ENCODE assay signal across 17 cellular contexts in the genomic region with DNA sequence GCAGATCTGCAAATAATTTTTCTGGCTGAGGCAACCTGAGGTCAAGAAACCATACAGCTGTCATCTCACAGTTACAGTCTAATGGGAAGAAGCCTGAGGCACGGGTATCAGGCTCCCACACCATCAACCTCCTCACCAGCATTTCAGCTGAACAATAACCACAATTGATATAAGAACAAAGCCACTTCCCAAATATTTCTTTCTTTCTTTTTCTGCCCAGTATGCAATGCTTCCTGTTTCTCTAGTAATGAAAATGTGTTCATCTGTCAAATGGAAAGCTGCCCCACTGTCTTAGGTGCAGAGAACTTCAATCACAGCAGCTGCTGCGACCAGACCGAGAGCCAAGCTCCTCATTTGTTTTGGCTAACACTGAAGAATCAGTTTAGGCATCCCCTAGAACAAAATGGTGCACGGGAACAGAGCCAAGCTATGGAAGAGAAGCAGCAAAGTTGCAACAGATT.
DNase-seq lines count a peak whose midpoint lies in the region; FAIRE-seq and TF ChIP-seq lines count a peak whose summit lies in the region.
"Had no signal": no experiment of that assay in that cellular context is flagged by ENCODE, and none has a peak within 500 bp of the region (broad histone marks: within the 10 kb centered on the region; RNA-seq: fewer than 3 reads in every experiment).

No MANE protein-coding gene starts in this region.

- POLR2A ChIA-PET in endothelial cell of umbilical vein (lab: Charles Lee) (no interaction called here), A673 (lab: Charles Lee; ENCODE audit: low non-redundant PET) (no interaction called here)

- no peak overlapping the region for H3K4me2 ChIP-seq in endothelial cell of umbilical vein (ENCODE audit: insufficient read depth, low read length)

- no peaks in the 10 kb centered on the region for H3K36me3 Mint-ChIP-seq in endodermal cell (ENCODE audit: low read depth)
- H3K36me3 Mint-ChIP-seq: activated CD4-positive, alpha-beta memory T cell treated with anti-CD3 and anti-CD28 coated beads for 36 hours; mesothelial cell of epicardium; T-cell had no signal

- CTCF ChIA-PET in endothelial cell of umbilical vein (lab: Charles Lee) = no interaction called here
- CTCF ChIA-PET in A673 (lab: Charles Lee) = interaction anchor here (0.5 to 0.6 kb wide), 2 partner anchors 29 to 338 kb away, joined by 4 to 8 read pairs; no protein-coding TSS in a partner anchor

- no peaks in the 10 kb centered on the region for H3K9me3 ChIP-seq in endothelial cell of umbilical vein (replicated peaks; ENCODE audit: control insufficient read depth, insufficient read depth, low read length)
- no peaks in the 10 kb centered on the region for H3K9me3 ChIP-seq in endodermal cell (ENCODE audit: control insufficient read depth, low read length)
- H3K9me3 ChIP-seq in A673 (ENCODE audit: low read depth, low read length, poor library complexity, severe bottlenecking) = no peaks in the 10 kb centered on the region

- H4K20me1 ChIP-seq in endothelial cell of umbilical vein (replicated peaks; ENCODE audit: control insufficient read depth, extremely low read depth, insufficient read depth, low read length) = no peaks in the 10 kb centered on the region

- H3K27me3 Mint-ChIP-seq in endodermal cell (ENCODE audit: insufficient read depth) = no peaks in the 10 kb centered on the region
- H3K27me3 Mint-ChIP-seq: activated CD4-positive, alpha-beta memory T cell treated with anti-CD3 and anti-CD28 coated beads for 36 hours had no signal

- H3K27ac Mint-ChIP-seq in endodermal cell = no peak overlapping the region
- H3K27ac Mint-ChIP-seq: activated CD4-positive, alpha-beta memory T cell treated with anti-CD3 and anti-CD28 coated beads for 36 hours; mesothelial cell of epicardium; T-cell had no signal

- no peaks in the 10 kb centered on the region for H3K9me3 Mint-ChIP-seq in endodermal cell
- H3K9me3 Mint-ChIP-seq: activated CD4-positive, alpha-beta memory T cell treated with anti-CD3 and anti-CD28 coated beads for 36 hours had no signal

- H2AFZ ChIP-seq in ACC112 (ENCODE audit: low read length, unreplicated experiment) (peak overlapping the region; percentile 37), endothelial cell of umbilical vein (ENCODE audit: low read depth, low read length) (no peak overlapping the region)

- dilution Hi-C loops in endothelial cell of umbilical vein (cut with MboI; ENCODE audit: extremely low pct_ligation_motif_present, low sequenced_read_pairs) = no loop called here

- H3K27ac ChIP-seq in ACC112 (ENCODE audit: low read depth, low read length) (no peak overlapping the region), endothelial cell of umbilical vein (ENCODE audit: insufficient read depth, low read depth, low read length) (no peak overlapping the region), endodermal cell (ENCODE audit: low read depth, low read length) (no peak overlapping the region), A673 (ENCODE audit: low read depth, low read length, poor library complexity, severe bottlenecking) (no peak overlapping the region)

- H3K4me3 Mint-ChIP-seq in endodermal cell = no peak overlapping the region
- H3K4me3 Mint-ChIP-seq: activated CD4-positive, alpha-beta memory T cell treated with anti-CD3 and anti-CD28 coated beads for 36 hours; mesothelial cell of epicardium; T-cell had no signal

- WGBS in endodermal cell (ENCODE audit: insufficient coverage in 1 of 2, insufficient read length in 1 of 2), 2 experiments = 80 to 90% methylated on average over 3 to 4 of the region's 4 CpGs

- H3K4me1 Mint-ChIP-seq in endodermal cell = peaks cover 4% of the 10 kb centered on the region
- H3K4me1 Mint-ChIP-seq: T-cell had no signal

- no peak overlapping the region for H3K4me3 ChIP-seq in ACC112 (ENCODE audit: low read depth, low read length)
- H3K4me3 ChIP-seq in endothelial cell of umbilical vein (replicated peaks in 1 of 3; ENCODE audit: insufficient read depth in 1 of 3, low read depth in 1 of 3, low read length in 3 of 3) = no peak overlapping the region
- no peak overlapping the region for H3K4me3 ChIP-seq in endodermal cell (ENCODE audit: low read length)
- H3K4me3 ChIP-seq in A673 (ENCODE audit: low read depth, low read length, poor library complexity, severe bottlenecking) = no peak overlapping the region

- BruUV-seq in endothelial cell of umbilical vein (replicated peaks; lab: Mats Ljungman, UMichigan) (no TSS peak), A673 (replicated peaks; lab: Mats Ljungman, UMichigan) (no TSS peak)

- H3K4me1 ChIP-seq in ACC112 (ENCODE audit: control insufficient read depth, insufficient read depth, low read length, unreplicated experiment) = no peaks in the 10 kb centered on the region
- H3K4me1 ChIP-seq in endothelial cell of umbilical vein (ENCODE audit: control insufficient read depth, extremely low read depth, insufficient read depth, low read length) = no peaks in the 10 kb centered on the region
- H3K4me1 ChIP-seq in endodermal cell (ENCODE audit: control insufficient read depth, insufficient read depth, low read length) = no peaks in the 10 kb centered on the region
- no peaks in the 10 kb centered on the region for H3K4me1 ChIP-seq in A673 (ENCODE audit: insufficient read depth, low read length, poor library complexity, severe bottlenecking)

- FAIRE-seq in endothelial cell of umbilical vein (lab: Jason Lieb, UNC) (peak; percentile 59), urothelium cell line (lab: Jason Lieb, UNC) (no peak)
- FAIRE-seq: G401.6, small intestine had no signal

- H3K79me2 ChIP-seq in ACC112 (ENCODE audit: control insufficient read depth, insufficient read depth, low read length, unreplicated experiment) = no peaks in the 10 kb centered on the region
- H3K79me2 ChIP-seq in endothelial cell of umbilical vein (ENCODE audit: control insufficient read depth, insufficient read depth, low read length) = no peaks in the 10 kb centered on the region

- intact Hi-C loops in endothelial cell of umbilical vein (cut with micrococcal nuclease) (no loop called here), A673 (cut with micrococcal nuclease; ENCODE audit: unreplicated experiment) (no loop called here)

- H3K36me3 ChIP-seq in ACC112 (ENCODE audit: insufficient read depth, low read length) = no peaks in the 10 kb centered on the region
- no peaks in the 10 kb centered on the region for H3K36me3 ChIP-seq in endothelial cell of umbilical vein (ENCODE audit: control insufficient read depth in 2 of 2, extremely low read depth in 1 of 2, insufficient read depth in 2 of 2, low read length in 2 of 2)
- H3K36me3 ChIP-seq in endodermal cell (ENCODE audit: control insufficient read depth, insufficient read depth, low read length) = no peaks in the 10 kb centered on the region
- H3K36me3 ChIP-seq in A673 (ENCODE audit: insufficient read depth, low read length, poor library complexity, severe bottlenecking) = no peaks in the 10 kb centered on the region

- no peak overlapping the region for H3K9ac ChIP-seq in endothelial cell of umbilical vein (replicated peaks; ENCODE audit: extremely low read depth, insufficient read depth, low read length)
- no peak overlapping the region for H3K9ac ChIP-seq in endodermal cell (ENCODE audit: extremely low read depth, low read length, poor library complexity, severe bottlenecking)

- no peak for TF ChIP-seq POLR2A in endothelial cell of umbilical vein (IDR thresholded peaks at IDR 0.05; ENCODE audit: low read depth, low read length)

- DNase-seq in NOMO-1 treated with dmso at 0.1 percent for 144 hours (lab: John Stamatoyannopoulos, UW; ENCODE audit: unreplicated experiment) = peak; percentile 4
- DNase-seq in endothelial cell of umbilical vein (ENCODE audit: low read depth, low spot score) = no peak
- peak; percentile 33 for DNase-seq in midbrain (lab: John Stamatoyannopoulos, UW)
- DNase-seq in endodermal cell = no peak
- no peak for DNase-seq in A673 (ENCODE audit: low spot score)
- DNase-seq in urothelium cell line (ENCODE audit: low spot score) = no peak
- DNase-seq in NCI-H510A treated with DMSO at 0.1 percent for 48 hours (lab: John Stamatoyannopoulos, UW) = no peak
- DNase-seq: activated CD4-positive, alpha-beta memory T cell treated with anti-CD3 and anti-CD28 coated beads for 36 hours; activated naive CD4-positive, alpha-beta T cell treated with Interleukin-2 at 50 U/mL for 16 hours; AML-193; cortex of kidney; glutamatergic neuron; small intestine; T-cell had no signal

- H3K9me1 ChIP-seq in endothelial cell of umbilical vein (replicated peaks; ENCODE audit: control insufficient read depth, extremely low read depth, insufficient read depth, low read length) = no peaks in the 10 kb centered on the region

- H3K27me3 ChIP-seq in ACC112 (ENCODE audit: insufficient read depth, low read length) (no peaks in the 10 kb centered on the region), endothelial cell of umbilical vein (ENCODE audit: control insufficient read depth in 2 of 2, insufficient read depth in 2 of 2, low read length in 2 of 2) (no peaks in the 10 kb centered on the region), endodermal cell (ENCODE audit: control insufficient read depth, insufficient read depth, low read length, poor library complexity, severe bottlenecking) (no peaks in the 10 kb centered on the region), A673 (replicated peaks; ENCODE audit: insufficient read depth, low read depth, low read length, poor library complexity) (no peaks in the 10 kb centered on the region)

- TF ChIP-seq CTCF in endothelial cell of umbilical vein (IDR thresholded peaks at IDR 0.05; ENCODE audit: extremely low read depth in 1 of 2, insufficient read depth in 1 of 2, low read depth in 1 of 2, low read length in 2 of 2) (no peak), endodermal cell (conservative IDR thresholded peaks at IDR 0.05) (no peak), A673 (conservative IDR thresholded peaks at IDR 0.05; ENCODE audit: low read depth, low read length) (no peak)

TF ChIP-seq in endothelial cell of umbilical vein, 7 proteins besides CTCF, POLR2A, EP300 and RAD21:
- TF ChIP-seq MYC (IDR thresholded peaks at IDR 0.05; ENCODE audit: low read depth, low read length) (no peak), POLR2AphosphoS5 (IDR thresholded peaks at IDR 0.05; ENCODE audit: insufficient read depth, low read depth, low read length) (no peak), GATA2 (IDR thresholded peaks at IDR 0.05; ENCODE audit: insufficient read depth, insufficient read length, low read depth, low read length) (no peak), EZH2 (IDR thresholded peaks at IDR 0.05; ENCODE audit: borderline replicate concordance, low read depth, low read length, severe bottlenecking) (no peak), JUN (IDR thresholded peaks at IDR 0.05; ENCODE audit: borderline replicate concordance, insufficient read depth, insufficient read length, low read depth) (no peak), FOS (IDR thresholded peaks at IDR 0.05; ENCODE audit: borderline replicate concordance, insufficient read depth, low read length) (no peak)
- TF ChIP-seq, protein P1, sequence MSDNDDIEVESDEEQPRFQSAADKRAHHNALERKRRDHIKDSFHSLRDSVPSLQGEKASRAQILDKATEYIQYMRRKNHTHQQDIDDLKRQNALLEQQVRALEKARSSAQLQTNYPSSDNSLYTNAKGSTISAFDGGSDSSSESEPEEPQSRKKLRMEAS (IDR thresholded peaks at IDR 0.05; ENCODE audit: insufficient read depth, insufficient read length) = no peak

Comparison
In these comparisons a context has a peak if more than half of its experiments do, and no peak if none do; other contexts are left out.
1. DNase-seq: peak in NOMO-1 treated with dmso at 0.1 percent for 144 hours (single experiment) and midbrain (single experiment); none in endothelial cell of umbilical vein (single experiment), endodermal cell (single experiment), A673 (single experiment), urothelium cell line (single experiment) and NCI-H510A treated with DMSO at 0.1 percent for 48 hours (single experiment).